8 cellular contexts compared by ENCODE assay signal in genomic region chr5:79605560-79605959, GRCh38.
"Had no signal": no experiment of that assay in that cellular context is flagged by ENCODE, and none has a peak within 500 bp of the region (broad histone marks: within the 10 kb centered on the region; RNA-seq: fewer than 3 reads in every experiment).

No MANE protein-coding gene starts in this region.

- H3K4me1 Mint-ChIP-seq: H9 had no signal

- H3K27ac Mint-ChIP-seq: H9 had no signal

- H3K9ac ChIP-seq: GM23248, KMS-11 had no signal

- FAIRE-seq: H54, HTR-8/SVneo had no signal

- H3K4me2 ChIP-seq: KMS-11 had no signal

- H2AFZ ChIP-seq: GM23248 had no signal

- H3K4me3 Mint-ChIP-seq: H9 had no signal

- H3K27ac ChIP-seq: GM23248, KMS-11 had no signal

- H3K4me3 ChIP-seq: GM23248 had no signal

- DNase-seq: GM23248, GOT3, H9, HCEC 1CT, KBM-7 had no signal
